Comparison of ENCODE assay signal across 11 cellular contexts in genomic region chr3:43644443-43644842, GRCh38.
"Had no signal": no experiment of that assay in that cellular context is flagged by ENCODE, and none has a peak within 500 bp of the region (broad histone marks: within the 10 kb centered on the region; RNA-seq: fewer than 3 reads in every experiment).

No MANE protein-coding gene starts in this region.

- H3K27ac ChIP-seq: body of pancreas, esophagus squamous epithelium, sigmoid colon, testis had no signal

- H3K4me3 ChIP-seq: body of pancreas, esophagus squamous epithelium, sigmoid colon, testis had no signal

- H3K4me1 ChIP-seq: body of pancreas, sigmoid colon, testis had no signal

- H3K27me3 ChIP-seq: body of pancreas, esophagus squamous epithelium, sigmoid colon, testis had no signal

- H3K9me3 ChIP-seq: body of pancreas, esophagus squamous epithelium, sigmoid colon, testis had no signal

- ATAC-seq: body of pancreas; effector memory CD8-positive, alpha-beta T cell; stimulated activated effector memory CD8-positive, alpha-beta T cell treated with anti-CD3 and anti-CD28 coated beads, Interleukin-12 subunit alpha, Interleukin-12 subunit beta, amount 100 ng/mL, for 72 hours had no signal

- H3K36me3 ChIP-seq: esophagus squamous epithelium, sigmoid colon had no signal

- DNase-seq: activated CD4-positive, alpha-beta memory T cell treated with anti-CD3 and anti-CD28 coated beads for 36 hours; activated naive CD4-positive, alpha-beta T cell treated with Interleukin-2 at 50 U/mL for 16 hours; activated T-cell treated with anti-CD3 and anti-CD28 coated beads for 4 hours; body of pancreas; effector memory CD8-positive, alpha-beta T cell; esophagus squamous epithelium; mesenchymal stem cell; sigmoid colon; stimulated activated CD4-positive, alpha-beta T cell treated with anti-CD3 and anti-CD28 coated beads, Interleukin-4, amount 100 ng/mL, for 24 hours; testis had no signal
